25 cellular contexts compared by ENCODE assay signal in the genomic region with DNA sequence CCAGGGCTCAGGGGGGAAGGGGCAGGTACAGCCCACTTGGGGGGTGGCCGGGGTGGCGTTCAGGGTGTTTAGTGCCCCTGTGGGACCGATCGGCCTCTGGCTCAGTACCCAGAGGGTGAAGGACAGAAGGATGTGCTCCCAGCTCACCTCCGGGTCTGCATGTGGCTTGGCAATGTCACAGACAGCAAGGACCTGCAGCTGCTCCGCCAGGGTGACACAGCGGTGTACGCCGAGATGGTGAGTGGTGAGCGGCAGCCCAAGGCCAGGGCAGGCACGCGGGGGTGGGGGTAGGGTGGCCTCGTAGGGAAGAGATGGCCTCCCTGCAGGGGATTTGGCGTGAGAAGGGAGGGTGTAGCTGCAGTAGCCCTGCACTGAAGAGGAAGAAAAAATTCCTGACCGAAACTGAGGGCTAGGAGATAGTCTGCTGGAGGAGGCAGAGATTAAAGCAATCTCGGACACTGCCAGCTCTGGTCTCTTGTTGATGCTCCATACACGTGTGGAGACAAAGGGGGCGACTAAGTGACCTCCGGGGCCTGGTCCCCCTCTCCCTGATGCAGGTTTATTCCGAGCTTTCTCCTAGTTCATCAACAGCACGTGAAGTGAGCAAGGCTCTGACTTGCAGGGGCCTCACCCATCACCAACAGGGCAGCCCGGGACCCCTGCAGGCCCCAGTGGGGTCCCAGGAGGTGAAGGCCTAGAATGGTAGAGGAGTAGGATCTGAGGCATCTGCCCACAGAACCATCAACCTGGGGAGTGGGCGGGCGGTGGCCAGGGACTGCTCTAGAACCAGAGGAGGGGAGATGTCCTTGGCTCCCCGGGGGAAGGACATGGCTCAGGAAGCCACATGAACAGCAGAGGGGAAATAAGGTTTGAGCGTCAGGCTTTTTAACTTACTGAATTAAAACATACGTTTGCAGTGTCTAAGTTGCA. TPM values are rescaled to one million over a fixed set of nuclear protein-coding genes. Genes with fewer than 3 reads are reported as not detected.
"Had no signal": no experiment of that assay in that cellular context is flagged by ENCODE, and none has a peak within 500 bp of the region (broad histone marks: within the 10 kb centered on the region; RNA-seq: fewer than 3 reads in every experiment).

No MANE protein-coding gene starts in this region.

- ATAC-seq: gastroesophageal sphincter, heart left ventricle, left lung, right cardiac atrium had no signal

- DNase-seq: activated CD4-positive, alpha-beta T cell treated with anti-CD3 and anti-CD28 coated beads for 1 hour; activated CD8-positive, alpha-beta memory T cell treated with anti-CD3 and anti-CD28 coated beads for 24 hours; activated gamma-delta T cell; cerebellar nuclear complex; effector memory CD4-positive, alpha-beta T cell; heart left ventricle; left lung; nephron progenitor cell; right cardiac atrium; small intestine; stimulated activated CD4-positive, alpha-beta T cell treated with anti-CD3 and anti-CD28 coated beads, Interleukin-15, amount 100 ng/mL, for 24 hours; stimulated activated CD4-positive, alpha-beta T cell treated with anti-CD3 and anti-CD28 coated beads, Interleukin-4, amount 100 ng/mL, for 1 hour; stomach; T-helper 2 cell; WERI-Rb-1 had no signal

- H3K9me3 ChIP-seq: esophagus muscularis mucosa, gastroesophageal sphincter, heart left ventricle, left lung, prostate gland, stomach had no signal

- H3K27me3 Mint-ChIP-seq: activated naive CD8-positive, alpha-beta T cell had no signal

- H3K4me3 ChIP-seq: esophagus muscularis mucosa, gastroesophageal sphincter, heart left ventricle, left lung, prostate gland, stomach had no signal

- H3K27me3 ChIP-seq: heart left ventricle, left lung had no signal

- H3K36me3 Mint-ChIP-seq: activated naive CD8-positive, alpha-beta T cell; type B pancreatic cell had no signal

- H3K4me3 Mint-ChIP-seq: activated naive CD8-positive, alpha-beta T cell; dendritic cell treated with granulocyte-macrophage colony-stimulating factor and Interleukin-4, amounts not matched to agents 40 ng/mL and 50 ng/mL, for 4 days; nephron progenitor cell; type B pancreatic cell had no signal

- H3K9me3 Mint-ChIP-seq: dendritic cell treated with granulocyte-macrophage colony-stimulating factor and Interleukin-4, amounts not matched to agents 40 ng/mL and 50 ng/mL, for 4 days; nephron progenitor cell; type B pancreatic cell had no signal

- H3K36me3 ChIP-seq: esophagus muscularis mucosa, gastroesophageal sphincter, heart left ventricle, left lung, prostate gland, stomach, WERI-Rb-1 had no signal

- H3K27ac ChIP-seq: esophagus muscularis mucosa, gastroesophageal sphincter, heart left ventricle, left lung, prostate gland, stomach, WERI-Rb-1 had no signal

- H3K27ac Mint-ChIP-seq: activated naive CD8-positive, alpha-beta T cell; dendritic cell treated with granulocyte-macrophage colony-stimulating factor and Interleukin-4, amounts not matched to agents 40 ng/mL and 50 ng/mL, for 4 days; nephron progenitor cell; type B pancreatic cell had no signal

RNA-seq across cellular contexts. Expression of a gene that starts 45.4 kb away (rescaled TPM):
- total RNA-seq: endothelial cell of umbilical vein, gastroesophageal sphincter, kidney epithelial cell, myocyte, omental fat pad had no signal
- polyA plus RNA-seq: endothelial cell of umbilical vein had no signal
